ENCODE assay signal across 20 cellular contexts in genomic region chr15:99137877-99138276, GRCh38. TPM values are rescaled to one million over a fixed set of nuclear protein-coding genes. Genes with fewer than 3 reads are reported as not detected.
"Had no signal": no experiment of that assay in that cellular context is flagged by ENCODE, and none has a peak within 500 bp of the region (broad histone marks: within the 10 kb centered on the region; RNA-seq: fewer than 3 reads in every experiment).

No MANE protein-coding gene starts in this region.

- H3K9me3 Mint-ChIP-seq: activated naive CD8-positive, alpha-beta T cell treated with anti-CD3 and anti-CD28 coated beads, Interleukin-2, amount 10 ng/mL, durations not matched to agents 7 days and 5 days; activated T-helper 17 cell treated with anti-CD3 and anti-CD28 coated beads, Interleukin-2, amount 50 U/mL, for 72 hours; brain; immature natural killer cell; mesothelial cell of epicardium; natural killer cell treated with Interleukin-12 subunit alpha and Interleukin-12 subunit beta and Interleukin-15 and Interleukin-18, amount 100 ng/mL, for 72 hours; stimulated activated naive B cell treated with anti-CD40 and anti-IgM and Interleukin-4, amounts not matched to agents 10 μg/mL and 1 μg/mL and 100 μg/mL, for 72 hours had no signal

- H3K27me3 ChIP-seq: colonic mucosa, heart right ventricle, neutrophil, pancreas, thyroid gland, uterus had no signal

- H3K4me1 ChIP-seq: colonic mucosa, lower lobe of right lung, pancreas, uterus had no signal

- H3K36me3 Mint-ChIP-seq: activated naive CD8-positive, alpha-beta T cell treated with anti-CD3 and anti-CD28 coated beads, Interleukin-2, amount 10 ng/mL, durations not matched to agents 7 days and 5 days; immature natural killer cell; natural killer cell treated with Interleukin-12 subunit alpha and Interleukin-12 subunit beta and Interleukin-15 and Interleukin-18, amount 100 ng/mL, for 72 hours; stimulated activated naive B cell treated with anti-CD40 and anti-IgM and Interleukin-4, amounts not matched to agents 10 μg/mL and 1 μg/mL and 100 μg/mL, for 72 hours had no signal

- H3K9me3 ChIP-seq: colonic mucosa, heart right ventricle, lower lobe of right lung, neutrophil, pancreas, thyroid gland, uterus had no signal

- H3K4me1 Mint-ChIP-seq: activated naive CD8-positive, alpha-beta T cell treated with anti-CD3 and anti-CD28 coated beads, Interleukin-2, amount 10 ng/mL, durations not matched to agents 7 days and 5 days; activated T-helper 17 cell treated with anti-CD3 and anti-CD28 coated beads, Interleukin-2, amount 50 U/mL, for 72 hours; immature natural killer cell; stimulated activated naive B cell treated with anti-CD40 and anti-IgM and Interleukin-4, amounts not matched to agents 10 μg/mL and 1 μg/mL and 100 μg/mL, for 72 hours had no signal

- H3K36me3 ChIP-seq: colonic mucosa, neutrophil, pancreas, thyroid gland, uterus had no signal

- H3K4me3 ChIP-seq: colonic mucosa, heart right ventricle, lower lobe of right lung, pancreas, thyroid gland, uterus had no signal

- ATAC-seq: activated T-helper 17 cell treated with anti-CD3 and anti-CD28 coated beads, Interleukin-2, amount 50 U/mL, for 72 hours; lower lobe of right lung; stimulated activated naive B cell treated with anti-CD40 and anti-IgM and Interleukin-4, amounts not matched to agents 10 μg/mL and 1 μg/mL and 100 μg/mL, for 72 hours; T-helper 17 cell had no signal

- H3K27ac Mint-ChIP-seq: activated naive CD8-positive, alpha-beta T cell treated with anti-CD3 and anti-CD28 coated beads, Interleukin-2, amount 10 ng/mL, durations not matched to agents 7 days and 5 days; activated T-helper 17 cell treated with anti-CD3 and anti-CD28 coated beads, Interleukin-2, amount 50 U/mL, for 72 hours; brain; immature natural killer cell; mesothelial cell of epicardium; natural killer cell treated with Interleukin-12 subunit alpha and Interleukin-12 subunit beta and Interleukin-15 and Interleukin-18, amount 100 ng/mL, for 72 hours; stimulated activated naive B cell treated with anti-CD40 and anti-IgM and Interleukin-4, amounts not matched to agents 10 μg/mL and 1 μg/mL and 100 μg/mL, for 72 hours; T-helper 17 cell had no signal

- H3K27ac ChIP-seq: colonic mucosa, lower lobe of right lung, neutrophil, pancreas, thyroid gland, uterus had no signal

- DNase-seq: activated CD4-positive, alpha-beta T cell treated with anti-CD3 and anti-CD28 coated beads, Interleukin-2, amount 50 U/mL, for 4 hours; activated naive CD4-positive, alpha-beta T cell; activated naive CD8-positive, alpha-beta T cell treated with anti-CD3 and anti-CD28 coated beads, Interleukin-2, amount 10 ng/mL, durations not matched to agents 7 days and 5 days; activated T-cell treated with anti-CD3 and anti-CD28 coated beads, Interleukin-2, amount 50 U/mL, for 1 hour; amygdala; central memory CD4-positive, alpha-beta T cell; heart right ventricle; immature natural killer cell; lower lobe of right lung; pancreas; stimulated activated naive B cell treated with anti-CD40 and anti-IgM and Interleukin-4, amounts not matched to agents 10 μg/mL and 1 μg/mL and 100 μg/mL, for 72 hours; T-helper 17 cell; uterus had no signal

- H3K4me3 Mint-ChIP-seq: activated naive CD8-positive, alpha-beta T cell treated with anti-CD3 and anti-CD28 coated beads, Interleukin-2, amount 10 ng/mL, durations not matched to agents 7 days and 5 days; activated T-helper 17 cell treated with anti-CD3 and anti-CD28 coated beads, Interleukin-2, amount 50 U/mL, for 72 hours; brain; immature natural killer cell; mesothelial cell of epicardium; natural killer cell treated with Interleukin-12 subunit alpha and Interleukin-12 subunit beta and Interleukin-15 and Interleukin-18, amount 100 ng/mL, for 72 hours; stimulated activated naive B cell treated with anti-CD40 and anti-IgM and Interleukin-4, amounts not matched to agents 10 μg/mL and 1 μg/mL and 100 μg/mL, for 72 hours; T-helper 17 cell had no signal

- H3K27me3 Mint-ChIP-seq: activated T-helper 17 cell treated with anti-CD3 and anti-CD28 coated beads, Interleukin-2, amount 50 U/mL, for 72 hours; brain; stimulated activated naive B cell treated with anti-CD40 and anti-IgM and Interleukin-4, amounts not matched to agents 10 μg/mL and 1 μg/mL and 100 μg/mL, for 72 hours; T-helper 17 cell had no signal

RNA-seq across cellular contexts. Expression of gene SYNM, which starts 33.0 kb away (rescaled TPM):
- polyA plus RNA-seq: immature natural killer cell had no signal
